In genomic region chr11:43930868-43931716, GRCh38 we compare ENCODE assay signal across 1 cellular context.
TF ChIP-seq lines count a peak whose summit lies in the region.

No MANE protein-coding gene starts in this region.

TF ChIP-seq in HepG2, 621 proteins besides CTCF, POLR2A, EP300 and RAD21:
- no peak for TF ChIP-seq KLF15 (CRISPR knock-in tag; IDR thresholded peaks at IDR 0.05; ENCODE audit: borderline replicate concordance)
- peak; percentile 93 for TF ChIP-seq ZNF768 (CRISPR knock-in tag; IDR thresholded peaks at IDR 0.05)
